ENCODE assay signal across 1 cellular context in genomic region chr3:33385423-33385822, GRCh38.
A peak's percentile ranks its signal among the peaks of the same experiment; 100 is the strongest.
TF ChIP-seq lines count a peak whose summit lies in the region.

No MANE protein-coding gene starts in this region.

TF ChIP-seq in HepG2, 621 proteins besides CTCF, POLR2A, EP300 and RAD21:
- TF ChIP-seq ZNF142 (CRISPR knock-in tag; IDR thresholded peaks at IDR 0.05) (no peak), SALL2 (CRISPR knock-in tag; IDR thresholded peaks at IDR 0.05) (no peak), TEF (CRISPR knock-in tag; IDR thresholded peaks at IDR 0.05) (no peak), RBM22 (optimal IDR thresholded peaks at IDR 0.05; ENCODE audit: low read length) (peak; percentile 78), ZBTB38 (CRISPR knock-in tag; IDR thresholded peaks at IDR 0.05) (0 out of 2 replicates have a peak, but pooled peaks have one; percentile 60), ZNF512 (CRISPR knock-in tag; IDR thresholded peaks at IDR 0.05) (no peak), ZNF792 (CRISPR knock-in tag; IDR thresholded peaks at IDR 0.05) (no peak), ZBTB1 (CRISPR knock-in tag; IDR thresholded peaks at IDR 0.05; ENCODE audit: borderline replicate concordance) (no peak), ZNF263 (CRISPR knock-in tag; IDR thresholded peaks at IDR 0.05) (no peak), ZNF382 (CRISPR knock-in tag; IDR thresholded peaks at IDR 0.05; ENCODE audit: borderline replicate concordance) (no peak), SAP130 (CRISPR knock-in tag; IDR thresholded peaks at IDR 0.05; ENCODE audit: low read depth) (peak; percentile 21; the same call in 1 of the 2 replicates)
- TF ChIP-seq, protein P1, sequence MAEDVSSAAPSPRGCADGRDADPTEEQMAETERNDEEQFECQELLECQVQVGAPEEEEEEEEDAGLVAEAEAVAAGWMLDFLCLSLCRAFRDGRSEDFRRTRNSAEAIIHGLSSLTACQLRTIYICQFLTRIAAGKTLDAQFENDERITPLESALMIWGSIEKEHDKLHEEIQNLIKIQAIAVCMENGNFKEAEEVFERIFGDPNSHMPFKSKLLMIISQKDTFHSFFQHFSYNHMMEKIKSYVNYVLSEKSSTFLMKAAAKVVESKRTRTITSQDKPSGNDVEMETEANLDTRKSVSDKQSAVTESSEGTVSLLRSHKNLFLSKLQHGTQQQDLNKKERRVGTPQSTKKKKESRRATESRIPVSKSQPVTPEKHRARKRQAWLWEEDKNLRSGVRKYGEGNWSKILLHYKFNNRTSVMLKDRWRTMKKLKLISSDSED (CRISPR knock-in tag; IDR thresholded peaks at IDR 0.05): no peak
- TF ChIP-seq, protein P2, sequence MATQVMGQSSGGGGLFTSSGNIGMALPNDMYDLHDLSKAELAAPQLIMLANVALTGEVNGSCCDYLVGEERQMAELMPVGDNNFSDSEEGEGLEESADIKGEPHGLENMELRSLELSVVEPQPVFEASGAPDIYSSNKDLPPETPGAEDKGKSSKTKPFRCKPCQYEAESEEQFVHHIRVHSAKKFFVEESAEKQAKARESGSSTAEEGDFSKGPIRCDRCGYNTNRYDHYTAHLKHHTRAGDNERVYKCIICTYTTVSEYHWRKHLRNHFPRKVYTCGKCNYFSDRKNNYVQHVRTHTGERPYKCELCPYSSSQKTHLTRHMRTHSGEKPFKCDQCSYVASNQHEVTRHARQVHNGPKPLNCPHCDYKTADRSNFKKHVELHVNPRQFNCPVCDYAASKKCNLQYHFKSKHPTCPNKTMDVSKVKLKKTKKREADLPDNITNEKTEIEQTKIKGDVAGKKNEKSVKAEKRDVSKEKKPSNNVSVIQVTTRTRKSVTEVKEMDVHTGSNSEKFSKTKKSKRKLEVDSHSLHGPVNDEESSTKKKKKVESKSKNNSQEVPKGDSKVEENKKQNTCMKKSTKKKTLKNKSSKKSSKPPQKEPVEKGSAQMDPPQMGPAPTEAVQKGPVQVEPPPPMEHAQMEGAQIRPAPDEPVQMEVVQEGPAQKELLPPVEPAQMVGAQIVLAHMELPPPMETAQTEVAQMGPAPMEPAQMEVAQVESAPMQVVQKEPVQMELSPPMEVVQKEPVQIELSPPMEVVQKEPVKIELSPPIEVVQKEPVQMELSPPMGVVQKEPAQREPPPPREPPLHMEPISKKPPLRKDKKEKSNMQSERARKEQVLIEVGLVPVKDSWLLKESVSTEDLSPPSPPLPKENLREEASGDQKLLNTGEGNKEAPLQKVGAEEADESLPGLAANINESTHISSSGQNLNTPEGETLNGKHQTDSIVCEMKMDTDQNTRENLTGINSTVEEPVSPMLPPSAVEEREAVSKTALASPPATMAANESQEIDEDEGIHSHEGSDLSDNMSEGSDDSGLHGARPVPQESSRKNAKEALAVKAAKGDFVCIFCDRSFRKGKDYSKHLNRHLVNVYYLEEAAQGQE (IDR thresholded peaks at IDR 0.05; ENCODE audit: borderline replicate concordance in 1 of 2, low read depth in 1 of 2, low read length in 2 of 2): peak in 1 of 2 experiments; percentile 20; a peak in 2 of 4 replicates
- TF ChIP-seq, protein P3, sequence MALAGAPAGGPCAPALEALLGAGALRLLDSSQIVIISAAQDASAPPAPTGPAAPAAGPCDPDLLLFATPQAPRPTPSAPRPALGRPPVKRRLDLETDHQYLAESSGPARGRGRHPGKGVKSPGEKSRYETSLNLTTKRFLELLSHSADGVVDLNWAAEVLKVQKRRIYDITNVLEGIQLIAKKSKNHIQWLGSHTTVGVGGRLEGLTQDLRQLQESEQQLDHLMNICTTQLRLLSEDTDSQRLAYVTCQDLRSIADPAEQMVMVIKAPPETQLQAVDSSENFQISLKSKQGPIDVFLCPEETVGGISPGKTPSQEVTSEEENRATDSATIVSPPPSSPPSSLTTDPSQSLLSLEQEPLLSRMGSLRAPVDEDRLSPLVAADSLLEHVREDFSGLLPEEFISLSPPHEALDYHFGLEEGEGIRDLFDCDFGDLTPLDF (CRISPR knock-in tag; IDR thresholded peaks at IDR 0.05): no peak
